ENCODE assay signal across 8 cellular contexts in genomic region chr11:77636738-77637344, GRCh38. TPM values are rescaled to one million over a fixed set of nuclear protein-coding genes. Genes with fewer than 3 reads are reported as not detected.
DNase-seq lines count a peak whose midpoint lies in the region; ATAC-seq and TF ChIP-seq lines count a peak whose summit lies in the region.

No MANE protein-coding gene starts in this region.

- H3K9ac ChIP-seq in endodermal cell (ENCODE audit: extremely low read depth, low read length, poor library complexity, severe bottlenecking) = peak overlapping the region; percentile 67

- H3K36me3 ChIP-seq in Panc1 (ENCODE audit: control insufficient read depth, insufficient read depth, low read length) (no peaks in the 10 kb centered on the region; the same call in 1 of the 2 replicates), endodermal cell (ENCODE audit: control insufficient read depth, insufficient read depth, low read length) (peaks cover 25% of the 10 kb centered on the region), osteoblast (ENCODE audit: insufficient read depth, low read length) (peaks cover 4% of the 10 kb centered on the region)

- POLR2A ChIA-PET in Panc1 (lab: Charles Lee) = interaction anchor here (0.7 kb wide), 1 partner anchor 467 kb away, joined by 3 read pairs; no protein-coding TSS in a partner anchor

- peak overlapping the region; percentile 76 to 92 for H3K4me3 ChIP-seq in Panc1 (ENCODE audit: low read depth in 2 of 2, low read length in 2 of 2)
- H3K4me3 ChIP-seq in endodermal cell (ENCODE audit: low read length) = peak overlapping the region; percentile 96
- peak overlapping the region; percentile 85 for H3K4me3 ChIP-seq in osteoblast (ENCODE audit: insufficient read depth, low read length)

- WGBS in endodermal cell (ENCODE audit: insufficient coverage in 1 of 2, insufficient read length in 1 of 2), 2 experiments = 9 to 14% methylated on average over 5 to 14 of the region's 14 CpGs

- H3K36me3 Mint-ChIP-seq in endodermal cell (ENCODE audit: low read depth) = peaks cover 30% of the 10 kb centered on the region

- H3K9me3 Mint-ChIP-seq in endodermal cell = peaks cover 15% of the 10 kb centered on the region

- intact Hi-C loops in Panc1 (cut with micrococcal nuclease; ENCODE audit: unreplicated experiment) = no loop called here

- H3K4me2 ChIP-seq in osteoblast (ENCODE audit: insufficient read depth, low read length) = peak overlapping the region; percentile 89

- peaks cover 3% of the 10 kb centered on the region for H3K27me3 Mint-ChIP-seq in endodermal cell (ENCODE audit: insufficient read depth)

- TSS peak; percentile 90 for BruUV-seq in Panc1 (replicated peaks; lab: Mats Ljungman, UMichigan)

- H3K4me3 Mint-ChIP-seq in endodermal cell = peak overlapping the region; percentile 88

- H3K79me2 ChIP-seq in osteoblast (ENCODE audit: insufficient read depth, low read length) = peaks cover 53% of the 10 kb centered on the region

- H3K27ac Mint-ChIP-seq in endodermal cell = peak overlapping the region; percentile 96

- peak overlapping the region; percentile 96 for H2AFZ ChIP-seq in osteoblast (ENCODE audit: low read length)

- H3K27me3 ChIP-seq in Panc1 (ENCODE audit: control insufficient read depth, insufficient read depth, low read length) = no peaks in the 10 kb centered on the region
- no peaks in the 10 kb centered on the region for H3K27me3 ChIP-seq in endodermal cell (ENCODE audit: control insufficient read depth, insufficient read depth, low read length, poor library complexity, severe bottlenecking)
- H3K27me3 ChIP-seq in osteoblast (ENCODE audit: insufficient read depth, low read length) = no peaks in the 10 kb centered on the region

- H3K27ac ChIP-seq in Panc1 (ENCODE audit: low read length) (peak overlapping the region; percentile 99), endodermal cell (ENCODE audit: low read depth, low read length) (no peak overlapping the region), osteoblast (ENCODE audit: low read depth, low read length) (peak overlapping the region; percentile 80)

- no peaks in the 10 kb centered on the region for H3K9me3 ChIP-seq in Panc1 (ENCODE audit: control insufficient read depth, insufficient read depth, low read depth, low read length)
- H3K9me3 ChIP-seq in endodermal cell (ENCODE audit: control insufficient read depth, low read length) = peaks cover 10% of the 10 kb centered on the region
- H3K9me3 ChIP-seq in osteoblast (ENCODE audit: low read depth, low read length) = no peaks in the 10 kb centered on the region

- DNase-seq in DMS53 (lab: John Stamatoyannopoulos, UW) (peak; percentile 64), DMS53 treated with DMSO at 0.1 percent for 48 hours (lab: John Stamatoyannopoulos, UW; ENCODE audit: unreplicated experiment) (no peak), Panc1 (ENCODE audit: low read depth, low spot score) (no peak), endodermal cell (no peak), osteoblast (ENCODE audit: insufficient read length, low spot score, missing footprints) (peak; percentile 19), DMS153 (lab: John Stamatoyannopoulos, UW) (no peak)
- no peak for DNase-seq in stimulated activated naive CD4-positive, alpha-beta T cell treated with Interleukin-2 at 50 U/mL for 16 hours (lab: John Stamatoyannopoulos, UW)
- no peak for DNase-seq in activated CD4-positive, alpha-beta T cell treated with anti-CD3 and anti-CD28 coated beads, Interleukin-2, amount 50 U/mL, for 48 hours

- no peaks in the 10 kb centered on the region for H4K20me1 ChIP-seq in osteoblast (ENCODE audit: insufficient read depth, low read length)

- H3K4me1 ChIP-seq in Panc1 (ENCODE audit: control insufficient read depth, insufficient read depth, low read length) = peaks cover 9% of the 10 kb centered on the region
- no peaks in the 10 kb centered on the region for H3K4me1 ChIP-seq in endodermal cell (ENCODE audit: control insufficient read depth, insufficient read depth, low read length)
- peaks cover 19% of the 10 kb centered on the region for H3K4me1 ChIP-seq in osteoblast (ENCODE audit: insufficient read depth, low read length)

- in situ Hi-C loops in Panc1 (cut with HindIII; ENCODE audit: low pct_unique_long_range_greater_than_20kb, low sequenced_read_pairs) = no loop called here

- CTCF ChIA-PET in Panc1 (lab: Charles Lee) = no interaction called here

- peaks cover 9% of the 10 kb centered on the region for H3K4me1 Mint-ChIP-seq in endodermal cell

- TF ChIP-seq CTCF in Panc1 (IDR thresholded peaks at IDR 0.05) (no peak), endodermal cell (conservative IDR thresholded peaks at IDR 0.05) (no peak), osteoblast (IDR thresholded peaks at IDR 0.05; ENCODE audit: extremely low read depth, low read depth, low read length) (no peak)

- ATAC-seq in Panc1 = no peak

RNA-seq across cellular contexts. Expression of gene CLNS1A, which starts 0.8 kb away (rescaled TPM):
- total RNA-seq in Panc1 (2021; ENCODE audit: unreplicated experiment) (117 TPM), endodermal cell (100 to 1,000 TPM; 146 to 151 TPM), osteoblast (84.9 and 85.8 TPM in 2 replicates)
- 140 TPM for polyA plus RNA-seq in Panc1 (2012; ENCODE audit: insufficient read length)
- 201 TPM for polyA plus RNA-seq in endodermal cell (2013, experiment 1 of 2)
- 165 TPM for polyA plus RNA-seq in endodermal cell (2013, experiment 2 of 2)

RNA-seq across cellular contexts. Expression of gene AQP11, which starts 47.1 kb away (rescaled TPM):
- 2.3 TPM for total RNA-seq in Panc1 (2021; ENCODE audit: unreplicated experiment)
- 1.8 TPM for polyA plus RNA-seq in Panc1 (2012; ENCODE audit: insufficient read length)
- 1 to 10 TPM; 1.7 to 2.6 TPM for total RNA-seq in endodermal cell
- polyA plus RNA-seq in endodermal cell (2013, experiment 1 of 2) = 1.6 TPM
- polyA plus RNA-seq in endodermal cell (2013, experiment 2 of 2) = 0.99 TPM
- 2.9 and 4.4 TPM in 2 replicates for total RNA-seq in osteoblast

Comparison
In these comparisons a context has a peak if more than half of its experiments do, and no peak if none do; other contexts are left out.
1. DNase-seq: peak in DMS53 (single experiment) and osteoblast (single experiment); none in DMS53 treated with DMSO at 0.1 percent for 48 hours (single experiment), Panc1 (single experiment), endodermal cell (single experiment), stimulated activated naive CD4-positive, alpha-beta T cell treated with Interleukin-2 at 50 U/mL for 16 hours (single experiment), activated CD4-positive, alpha-beta T cell treated with anti-CD3 and anti-CD28 coated beads, Interleukin-2, amount 50 U/mL, for 48 hours (0 of 2) and DMS153 (single experiment).
2. Peak in every context shown above with its lines, with median percentiles within 50 percentile points of each other: H3K4me3 ChIP-seq.